9 cellular contexts compared by ENCODE assay signal in genomic region chr5:37111426-37112382, GRCh38.
DNase-seq lines count a peak whose midpoint lies in the region; ATAC-seq, FAIRE-seq and TF ChIP-seq lines count a peak whose summit lies in the region.
"Had no signal": no experiment of that assay in that cellular context is flagged by ENCODE, and none has a peak within 500 bp of the region (broad histone marks: within the 10 kb centered on the region; RNA-seq: fewer than 3 reads in every experiment).

No MANE protein-coding gene starts in this region.

- POLR2A ChIA-PET in HepG2 (lab: Yijun Ruan, JAX), result no interaction called here

- H3K9ac ChIP-seq in HepG2 (ENCODE audit: insufficient read depth, low read depth, low read length), result no peak overlapping the region

- no peak for FAIRE-seq in HepG2 (lab: Jason Lieb, UNC)

- H3K27me3 ChIP-seq in HepG2 (ENCODE audit: control insufficient read depth in 1 of 2, insufficient read depth in 2 of 2, low read length in 2 of 2), result no peaks in the 10 kb centered on the region

- H3K36me3 ChIP-seq in HepG2 (replicated peaks in 1 of 2; ENCODE audit: control insufficient read depth in 1 of 2, insufficient read depth in 2 of 2, low read length in 2 of 2), result peaks cover 1 to 5% of the 10 kb centered on the region in 2 experiments; a peak in 1 of 5 replicates

- H3K79me2 ChIP-seq in HepG2 (ENCODE audit: insufficient read depth, low read length), result no peaks in the 10 kb centered on the region

- peaks cover 10% of the 10 kb centered on the region for H3K27me3 Mint-ChIP-seq in progenitor cell of endocrine pancreas

- no peak overlapping the region for H3K4me2 ChIP-seq in HepG2 (ENCODE audit: low read depth, low read length)

- BruUV-seq in HepG2 (replicated peaks; lab: Mats Ljungman, UMichigan), result no TSS peak

- TF ChIP-seq EP300 in HepG2 (IDR thresholded peaks at IDR 0.05; ENCODE audit: low read depth in 2 of 2, low read length in 2 of 2), result no peak
- TF ChIP-seq EP300 in HepG2 (CRISPR knock-in tag; IDR thresholded peaks at IDR 0.05; ENCODE audit: borderline replicate concordance), result no peak

- no peaks in the 10 kb centered on the region for H3K4me1 Mint-ChIP-seq in progenitor cell of endocrine pancreas (ENCODE audit: low read depth)

- intact Hi-C loops in Right ventricle myocardium superior (cut with DNase I), result no loop called here
- intact Hi-C loops in HepG2 (cut with micrococcal nuclease; ENCODE audit: unreplicated experiment), result loop anchor here (5.0 kb wide), 1 partner anchor 394 kb away; no protein-coding TSS in a partner anchor

- no peak for TF ChIP-seq RAD21 in HepG2 (CRISPR knock-in tag; IDR thresholded peaks at IDR 0.05)

- ATAC-seq in GM18499 (IDR thresholded peaks at IDR 0.05; ENCODE audit: insufficient read depth, unreplicated experiment), result peak; percentile 83
- peak; percentile 89 for ATAC-seq in GM21423 (IDR thresholded peaks at IDR 0.05; ENCODE audit: unreplicated experiment)
- peak; percentile 81 for ATAC-seq in HG03558 (IDR thresholded peaks at IDR 0.05; ENCODE audit: extremely low read depth, unreplicated experiment)
- ATAC-seq in Right ventricle myocardium superior (ENCODE audit: poor library complexity), result no peak
- ATAC-seq in HepG2, result no peak

- no peak overlapping the region for H3K27ac Mint-ChIP-seq in progenitor cell of endocrine pancreas

- no peaks in the 10 kb centered on the region for H3K9me3 ChIP-seq in HepG2 (ENCODE audit: low read length)

- no peak for TF ChIP-seq POLR2A in HepG2 (IDR thresholded peaks at IDR 0.05; ENCODE audit: insufficient read depth in 1 of 2, low read depth in 2 of 2, low read length in 2 of 2)

- H3K4me1 ChIP-seq in HepG2 (ENCODE audit: insufficient read depth, low read length), result peaks cover 13% of the 10 kb centered on the region

- H4K20me1 ChIP-seq in HepG2 (ENCODE audit: insufficient read depth, low read length), result no peaks in the 10 kb centered on the region

- no peak overlapping the region for H2AFZ ChIP-seq in HepG2 (ENCODE audit: low read length)

- no peaks in the 10 kb centered on the region for H3K9me3 Mint-ChIP-seq in progenitor cell of endocrine pancreas (ENCODE audit: low read depth)

- TF ChIP-seq CTCF in HepG2 (CRISPR knock-in tag; IDR thresholded peaks at IDR 0.05), result no peak
- no peak for TF ChIP-seq CTCF in progenitor cell of endocrine pancreas (IDR thresholded peaks at IDR 0.05; ENCODE audit: unreplicated experiment)

- DNase-seq in central memory CD4-positive, alpha-beta T cell, result peak; percentile 42
- DNase-seq in Right ventricle myocardium superior (no peak), HepG2 (ENCODE audit: low spot score) (no peak), progenitor cell of endocrine pancreas (ENCODE audit: low spot score, unreplicated experiment) (no peak), NCI-H510A treated with DMSO at 0.1 percent for 48 hours (lab: John Stamatoyannopoulos, UW) (no peak)
- DNase-seq: activated gamma-delta T cell had no signal

- in situ Hi-C loops in HepG2 (cut with HindIII; ENCODE audit: extremely low pct_ligation_motif_present, low pct_unique_long_range_greater_than_20kb), result no loop called here

- H3K4me3 ChIP-seq in HepG2 (replicated peaks in 1 of 3; ENCODE audit: insufficient read depth in 1 of 3, low read depth in 2 of 3, low read length in 3 of 3), result no peak overlapping the region

- no peak overlapping the region for H3K27ac ChIP-seq in HepG2 (ENCODE audit: extremely low read length, insufficient read depth, low read length)

- H3K4me3 Mint-ChIP-seq in progenitor cell of endocrine pancreas (ENCODE audit: low read depth), result no peak overlapping the region

- CTCF ChIA-PET in HepG2 (lab: Yijun Ruan, JAX; ENCODE audit: low intra/inter-chr PET ratio, low total read pairs), result no interaction called here

- peaks cover 57% of the 10 kb centered on the region for H3K36me3 Mint-ChIP-seq in progenitor cell of endocrine pancreas (ENCODE audit: insufficient read depth)

- WGBS in HepG2 (ENCODE audit: low lambda C conversion rate), result 95% methylated on average over 4 of the region's 4 CpGs

TF ChIP-seq in HepG2, 621 proteins besides CTCF, POLR2A, EP300 and RAD21:
- TF ChIP-seq TAF15 (IDR thresholded peaks at IDR 0.05; ENCODE audit: low read depth, low read length, poor library complexity, severe bottlenecking), result no peak
- no peak for TF ChIP-seq GLMP (CRISPR knock-in tag; IDR thresholded peaks at IDR 0.05; ENCODE audit: borderline replicate concordance)
- TF ChIP-seq ZNF501 (CRISPR knock-in tag; IDR thresholded peaks at IDR 0.05), result no peak
- TF ChIP-seq ARNT2 (CRISPR knock-in tag; IDR thresholded peaks at IDR 0.05; ENCODE audit: low read depth), result no peak
- TF ChIP-seq THAP11 (CRISPR knock-in tag; IDR thresholded peaks at IDR 0.05), result no peak
- TF ChIP-seq ZNF337 (CRISPR knock-in tag; IDR thresholded peaks at IDR 0.05; ENCODE audit: borderline replicate concordance, low read depth), result no peak
- no peak for TF ChIP-seq CREBL2 (CRISPR knock-in tag; IDR thresholded peaks at IDR 0.05; ENCODE audit: borderline replicate concordance)
- no peak for TF ChIP-seq NFATC3 (CRISPR knock-in tag; IDR thresholded peaks at IDR 0.05)
- TF ChIP-seq SYNCRIP (IDR thresholded peaks at IDR 0.05; ENCODE audit: insufficient read depth, low read depth, low read length), result no peak
- TF ChIP-seq ZNF414 (CRISPR knock-in tag; IDR thresholded peaks at IDR 0.05), result no peak
- TF ChIP-seq TP53 (CRISPR knock-in tag; conservative IDR thresholded peaks at IDR 0.05), result no peak
- no peak for TF ChIP-seq HBP1 (CRISPR knock-in tag; IDR thresholded peaks at IDR 0.05; ENCODE audit: low read depth)
- no peak for TF ChIP-seq REST (IDR thresholded peaks at IDR 0.05; ENCODE audit: borderline replicate concordance in 1 of 2, low read depth in 1 of 2, low read length in 2 of 2)
- TF ChIP-seq PITX1 (CRISPR knock-in tag; IDR thresholded peaks at IDR 0.05), result no peak
- no peak for TF ChIP-seq CHD2 (IDR thresholded peaks at IDR 0.05; ENCODE audit: low read depth, low read length)
- TF ChIP-seq TCF12 (IDR thresholded peaks at IDR 0.05), result no peak
- TF ChIP-seq TCF12 (CRISPR knock-in tag; IDR thresholded peaks at IDR 0.05), result no peak
- no peak for TF ChIP-seq NFRKB (IDR thresholded peaks at IDR 0.05)
- TF ChIP-seq ZNF350 (CRISPR knock-in tag; IDR thresholded peaks at IDR 0.05; ENCODE audit: borderline replicate concordance, low read depth), result no peak
- TF ChIP-seq MAFK (conservative IDR thresholded peaks at IDR 0.05 in 1 of 2, IDR thresholded peaks at IDR 0.05 in 1 of 2; ENCODE audit: low read length in 2 of 2), result no peak

Comparison
In these comparisons a context has a peak if more than half of its experiments do, and no peak if none do; other contexts are left out.
1. ATAC-seq: peak in GM18499 (single experiment), GM21423 (single experiment) and HG03558 (single experiment); none in Right ventricle myocardium superior (single experiment) and HepG2 (single experiment).